ENCODE assay signal across 22 cellular contexts in the genomic region with DNA sequence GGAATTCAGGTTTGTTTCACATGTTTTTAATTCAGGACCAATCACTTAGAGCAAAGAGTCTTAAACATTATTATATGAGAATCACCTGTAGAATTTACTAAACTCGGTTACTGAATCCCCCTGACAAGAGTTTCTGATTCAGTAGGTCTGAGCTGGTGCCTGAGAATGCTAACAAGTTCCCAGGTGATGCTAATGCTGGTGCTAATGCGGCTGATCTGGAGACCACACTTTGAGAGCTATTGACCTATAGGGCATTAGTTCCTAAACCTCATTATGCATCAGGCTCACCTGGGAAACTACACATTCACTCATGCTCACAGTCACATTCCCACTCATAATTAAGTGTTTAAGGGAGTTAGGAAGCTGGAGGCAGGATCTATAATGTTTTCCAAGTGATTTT. TPM values are rescaled to one million over a fixed set of nuclear protein-coding genes. Genes with fewer than 3 reads are reported as not detected.
A peak's percentile ranks its signal among the peaks of the same experiment; 100 is the strongest.
DNase-seq lines count a peak whose midpoint lies in the region; ATAC-seq, FAIRE-seq and TF ChIP-seq lines count a peak whose summit lies in the region.
"Had no signal": no experiment of that assay in that cellular context is flagged by ENCODE, and none has a peak within 500 bp of the region (broad histone marks: within the 10 kb centered on the region; RNA-seq: fewer than 3 reads in every experiment).

No MANE protein-coding gene starts in this region.

- DNase-seq in NCI-H82 (lab: John Stamatoyannopoulos, UW) (peak; percentile 11), NCI-H82 treated with DMSO at 0.1 percent for 48 hours (lab: John Stamatoyannopoulos, UW; ENCODE audit: unreplicated experiment) (no peak), keratinocyte (ENCODE audit: low read depth, low spot score) (no peak), mesendoderm (peak; percentile 5), NCI-H2196 (lab: John Stamatoyannopoulos, UW; ENCODE audit: unreplicated experiment) (no peak)
- DNase-seq: Caco-2; CD4-positive, CD25-positive, alpha-beta regulatory T cell; CD8-positive, alpha-beta T cell; DMS153; DMS79; EL; GDM1; GOT3; H9 had no signal

- H3K36me3 ChIP-seq in keratinocyte (ENCODE audit: control insufficient read depth in 2 of 2, extremely low read depth in 1 of 2, insufficient read depth in 2 of 2, low read length in 2 of 2) (no peaks in the 10 kb centered on the region), mesendoderm (ENCODE audit: control insufficient read depth, insufficient read depth, low read length) (no peaks in the 10 kb centered on the region)

- WGBS in mesendoderm (ENCODE audit: extremely low coverage, insufficient coverage, low lambda C conversion rate): no CpG with 5 or more reads among the region's 2 CpGs

- H3K23ac ChIP-seq in mesendoderm (ENCODE audit: low read length): no peak overlapping the region

- H3K27me3 ChIP-seq in keratinocyte (ENCODE audit: control insufficient read depth, extremely low read depth, insufficient read depth, low read length) (no peaks in the 10 kb centered on the region), mesendoderm (ENCODE audit: insufficient read depth, low read length, poor library complexity) (no peaks in the 10 kb centered on the region)
- H3K27me3 ChIP-seq: BLaER1 had no signal

- H3K9me1 ChIP-seq in keratinocyte (ENCODE audit: control insufficient read depth, extremely low read depth, insufficient read depth, low read length): no peaks in the 10 kb centered on the region

- H4K20me1 ChIP-seq in keratinocyte (ENCODE audit: control insufficient read depth, extremely low read depth, insufficient read depth, low read length): no peaks in the 10 kb centered on the region
- H4K20me1 ChIP-seq: BLaER1 had no signal

- H2AK5ac ChIP-seq in mesendoderm (ENCODE audit: low read length): no peak overlapping the region

- H2AFZ ChIP-seq in keratinocyte (ENCODE audit: control insufficient read depth, low read length): no peak overlapping the region

- H2BK120ac ChIP-seq in mesendoderm (ENCODE audit: low read depth, low read length): no peak overlapping the region

- no peak overlapping the region for H3K4ac ChIP-seq in mesendoderm (ENCODE audit: low read depth, low read length)

- H2BK5ac ChIP-seq in mesendoderm (ENCODE audit: low read length): no peak overlapping the region

- H3K4me1 ChIP-seq in keratinocyte (ENCODE audit: control insufficient read depth, extremely low read depth, insufficient read depth, low read length) (peaks cover 5% of the 10 kb centered on the region), mesendoderm (ENCODE audit: control insufficient read depth, low read depth, low read length) (no peaks in the 10 kb centered on the region)
- H3K4me1 ChIP-seq: BLaER1, Caco-2 had no signal

- no peak overlapping the region for H3K56ac ChIP-seq in mesendoderm (ENCODE audit: low read length)

- H3K9ac ChIP-seq in keratinocyte (ENCODE audit: control insufficient read depth, extremely low read depth, insufficient read depth, low read length): no peak overlapping the region
- no peak overlapping the region for H3K9ac ChIP-seq in mesendoderm (ENCODE audit: low read length)
- H3K9ac ChIP-seq: BLaER1 had no signal

- H3K27ac ChIP-seq in keratinocyte (ENCODE audit: control insufficient read depth, insufficient read depth, low read length) (no peak overlapping the region), mesendoderm (ENCODE audit: low read depth, low read length) (no peak overlapping the region)
- H3K27ac ChIP-seq: 22Rv1, BLaER1, C4-2B had no signal

- dilution Hi-C loops in keratinocyte (cut with MboI; ENCODE audit: extremely low pct_ligation_motif_present, low sequenced_read_pairs): no loop called here

- no peak overlapping the region for H4K5ac ChIP-seq in mesendoderm (ENCODE audit: low read length)

- no peak for TF ChIP-seq CTCF in keratinocyte (optimal IDR thresholded peaks at IDR 0.05 in 1 of 3, IDR thresholded peaks at IDR 0.05 in 1 of 3, conservative IDR thresholded peaks at IDR 0.05 in 1 of 3; ENCODE audit: extremely low read depth in 1 of 3, insufficient read depth in 2 of 3, low read length in 3 of 3)

- H4K8ac ChIP-seq in mesendoderm (ENCODE audit: low read depth, low read length): no peak overlapping the region

- no peaks in the 10 kb centered on the region for H3K79me2 ChIP-seq in keratinocyte (ENCODE audit: control insufficient read depth, insufficient read depth, low read length)
- no peaks in the 10 kb centered on the region for H3K79me2 ChIP-seq in mesendoderm (ENCODE audit: control insufficient read depth, insufficient read depth, low read length)

- no peaks in the 10 kb centered on the region for H3K79me1 ChIP-seq in mesendoderm (ENCODE audit: low read length)

- peak; percentile 5 for FAIRE-seq in keratinocyte (lab: Jason Lieb, UNC)
- FAIRE-seq: A204.1, GM12878, GM19239 had no signal

- no peak for ATAC-seq in GM21717 (IDR thresholded peaks at IDR 0.05; ENCODE audit: unreplicated experiment)
- ATAC-seq: CD8-positive, alpha-beta T cell; GM12878; HCT116 had no signal

- no peaks in the 10 kb centered on the region for H3K9me3 ChIP-seq in keratinocyte (ENCODE audit: control insufficient read depth, low read depth, low read length)
- H3K9me3 ChIP-seq: Caco-2 had no signal

- H3K4me2 ChIP-seq in keratinocyte (ENCODE audit: control insufficient read depth, extremely low read depth, insufficient read depth, low read depth, low read length) (no peak overlapping the region), mesendoderm (ENCODE audit: low read length) (no peak overlapping the region)
- H3K4me2 ChIP-seq: BLaER1 had no signal

- H3K18ac ChIP-seq in mesendoderm (ENCODE audit: low read length): no peak overlapping the region

- no peak overlapping the region for H3K4me3 ChIP-seq in keratinocyte (ENCODE audit: control insufficient read depth in 2 of 3, extremely low read depth in 1 of 3, insufficient read depth in 2 of 3, low read depth in 1 of 3, low read length in 3 of 3)
- no peak overlapping the region for H3K4me3 ChIP-seq in mesendoderm (ENCODE audit: low read length)
- H3K4me3 ChIP-seq: BLaER1, GM12878 had no signal

- H2BK15ac ChIP-seq in mesendoderm (replicated peaks; ENCODE audit: low read depth): no peak overlapping the region

RNA-seq across cellular contexts. Expression of gene NUDT6, which starts 36.1 kb away (rescaled TPM):
- 4.6 to 6.9 TPM (median 5.8 TPM) in 3 replicates for polyA plus RNA-seq in keratinocyte
- 7.6 TPM for polyA plus RNA-seq in keratinocyte (2011; ENCODE audit: low read depth)
- polyA plus RNA-seq in keratinocyte (2011; cell fraction: cytosol; rRNA removed): 4.0 and 5.5 TPM in 2 replicates
- polyA plus RNA-seq in keratinocyte (2011; cell fraction: nucleus; rRNA removed): 6.9 and 7.0 TPM in 2 replicates
- polyA plus RNA-seq in keratinocyte (2012; ENCODE audit: low replicate concordance): 2.9 and 5.3 TPM in 2 replicates
- polyA minus RNA-seq in keratinocyte: 1.0 to 2.1 TPM (median 2.0 TPM) in 3 replicates
- 3.3 TPM for polyA minus RNA-seq in keratinocyte (2011; cell fraction: cytosol; rRNA and poly(A)+ RNA removed)
- polyA minus RNA-seq in keratinocyte (2011; cell fraction: nucleus; rRNA and poly(A)+ RNA removed): 1.6 and 1.8 TPM in 2 replicates
- polyA plus RNA-seq in mesendoderm (2013, experiment 1 of 2): 2.1 TPM
- polyA plus RNA-seq in mesendoderm (2013, experiment 2 of 2): 2.1 TPM

Comparison
In these comparisons a context has a peak if more than half of its experiments do, and no peak if none do; other contexts are left out.
1. DNase-seq: peak in NCI-H82 (single experiment) and mesendoderm (single experiment); none in NCI-H82 treated with DMSO at 0.1 percent for 48 hours (single experiment), keratinocyte (single experiment) and NCI-H2196 (single experiment).